Comparison of ENCODE assay signal across 1 cellular context in the genomic region with DNA sequence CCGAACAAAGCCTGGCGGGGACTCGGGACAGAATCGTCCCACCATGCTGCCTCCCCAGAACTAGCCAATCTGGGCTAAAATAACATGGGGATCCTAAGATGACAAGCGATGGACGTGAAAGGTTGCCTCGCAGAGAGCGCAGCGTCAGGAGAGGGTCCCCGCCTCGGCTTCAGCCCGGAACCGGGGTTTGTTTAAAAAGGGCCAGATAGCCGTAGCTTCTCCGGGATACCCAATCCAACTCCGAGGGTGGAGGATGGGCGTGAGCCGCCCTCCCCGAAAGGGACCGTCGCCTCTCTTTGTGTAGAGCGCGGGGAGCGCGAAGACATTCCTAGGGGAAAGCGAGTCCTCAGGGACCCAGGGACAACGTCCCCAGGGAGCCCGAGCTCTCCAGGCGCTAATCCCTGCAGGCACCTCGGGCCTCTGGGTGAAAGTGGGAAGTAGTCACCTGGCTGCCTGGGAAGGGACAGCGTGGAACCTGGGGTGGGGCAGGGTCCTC.
A peak's percentile ranks its signal among the peaks of the same experiment; 100 is the strongest.
TF ChIP-seq lines count a peak whose summit lies in the region.

No MANE protein-coding gene starts in this region.

TF ChIP-seq in WTC11, 78 proteins besides CTCF, POLR2A, EP300 and RAD21 (continued from another document):
- TF ChIP-seq ETV6 (CRISPR knock-in tag; IDR thresholded peaks at IDR 0.05) (0 out of 2 replicates have a peak, but pooled peaks have one; percentile 23), SP1 (CRISPR knock-in tag; conservative IDR thresholded peaks at IDR 0.05) (no peak), ZNF317 (CRISPR knock-in tag; IDR thresholded peaks at IDR 0.05; ENCODE audit: borderline replicate concordance, low read depth) (0 out of 2 replicates have a peak, but pooled peaks have one; percentile 9), JUN (CRISPR knock-in tag; IDR thresholded peaks at IDR 0.05) (peak; percentile 10; the same call in 1 of the 2 replicates)
- TF ChIP-seq, protein P1, sequence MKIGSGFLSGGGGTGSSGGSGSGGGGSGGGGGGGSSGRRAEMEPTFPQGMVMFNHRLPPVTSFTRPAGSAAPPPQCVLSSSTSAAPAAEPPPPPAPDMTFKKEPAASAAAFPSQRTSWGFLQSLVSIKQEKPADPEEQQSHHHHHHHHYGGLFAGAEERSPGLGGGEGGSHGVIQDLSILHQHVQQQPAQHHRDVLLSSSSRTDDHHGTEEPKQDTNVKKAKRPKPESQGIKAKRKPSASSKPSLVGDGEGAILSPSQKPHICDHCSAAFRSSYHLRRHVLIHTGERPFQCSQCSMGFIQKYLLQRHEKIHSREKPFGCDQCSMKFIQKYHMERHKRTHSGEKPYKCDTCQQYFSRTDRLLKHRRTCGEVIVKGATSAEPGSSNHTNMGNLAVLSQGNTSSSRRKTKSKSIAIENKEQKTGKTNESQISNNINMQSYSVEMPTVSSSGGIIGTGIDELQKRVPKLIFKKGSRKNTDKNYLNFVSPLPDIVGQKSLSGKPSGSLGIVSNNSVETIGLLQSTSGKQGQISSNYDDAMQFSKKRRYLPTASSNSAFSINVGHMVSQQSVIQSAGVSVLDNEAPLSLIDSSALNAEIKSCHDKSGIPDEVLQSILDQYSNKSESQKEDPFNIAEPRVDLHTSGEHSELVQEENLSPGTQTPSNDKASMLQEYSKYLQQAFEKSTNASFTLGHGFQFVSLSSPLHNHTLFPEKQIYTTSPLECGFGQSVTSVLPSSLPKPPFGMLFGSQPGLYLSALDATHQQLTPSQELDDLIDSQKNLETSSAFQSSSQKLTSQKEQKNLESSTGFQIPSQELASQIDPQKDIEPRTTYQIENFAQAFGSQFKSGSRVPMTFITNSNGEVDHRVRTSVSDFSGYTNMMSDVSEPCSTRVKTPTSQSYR (CRISPR knock-in tag; IDR thresholded peaks at IDR 0.05): 0 out of 2 replicates have a peak, but pooled peaks have one; percentile 0
- TF ChIP-seq, protein P2, sequence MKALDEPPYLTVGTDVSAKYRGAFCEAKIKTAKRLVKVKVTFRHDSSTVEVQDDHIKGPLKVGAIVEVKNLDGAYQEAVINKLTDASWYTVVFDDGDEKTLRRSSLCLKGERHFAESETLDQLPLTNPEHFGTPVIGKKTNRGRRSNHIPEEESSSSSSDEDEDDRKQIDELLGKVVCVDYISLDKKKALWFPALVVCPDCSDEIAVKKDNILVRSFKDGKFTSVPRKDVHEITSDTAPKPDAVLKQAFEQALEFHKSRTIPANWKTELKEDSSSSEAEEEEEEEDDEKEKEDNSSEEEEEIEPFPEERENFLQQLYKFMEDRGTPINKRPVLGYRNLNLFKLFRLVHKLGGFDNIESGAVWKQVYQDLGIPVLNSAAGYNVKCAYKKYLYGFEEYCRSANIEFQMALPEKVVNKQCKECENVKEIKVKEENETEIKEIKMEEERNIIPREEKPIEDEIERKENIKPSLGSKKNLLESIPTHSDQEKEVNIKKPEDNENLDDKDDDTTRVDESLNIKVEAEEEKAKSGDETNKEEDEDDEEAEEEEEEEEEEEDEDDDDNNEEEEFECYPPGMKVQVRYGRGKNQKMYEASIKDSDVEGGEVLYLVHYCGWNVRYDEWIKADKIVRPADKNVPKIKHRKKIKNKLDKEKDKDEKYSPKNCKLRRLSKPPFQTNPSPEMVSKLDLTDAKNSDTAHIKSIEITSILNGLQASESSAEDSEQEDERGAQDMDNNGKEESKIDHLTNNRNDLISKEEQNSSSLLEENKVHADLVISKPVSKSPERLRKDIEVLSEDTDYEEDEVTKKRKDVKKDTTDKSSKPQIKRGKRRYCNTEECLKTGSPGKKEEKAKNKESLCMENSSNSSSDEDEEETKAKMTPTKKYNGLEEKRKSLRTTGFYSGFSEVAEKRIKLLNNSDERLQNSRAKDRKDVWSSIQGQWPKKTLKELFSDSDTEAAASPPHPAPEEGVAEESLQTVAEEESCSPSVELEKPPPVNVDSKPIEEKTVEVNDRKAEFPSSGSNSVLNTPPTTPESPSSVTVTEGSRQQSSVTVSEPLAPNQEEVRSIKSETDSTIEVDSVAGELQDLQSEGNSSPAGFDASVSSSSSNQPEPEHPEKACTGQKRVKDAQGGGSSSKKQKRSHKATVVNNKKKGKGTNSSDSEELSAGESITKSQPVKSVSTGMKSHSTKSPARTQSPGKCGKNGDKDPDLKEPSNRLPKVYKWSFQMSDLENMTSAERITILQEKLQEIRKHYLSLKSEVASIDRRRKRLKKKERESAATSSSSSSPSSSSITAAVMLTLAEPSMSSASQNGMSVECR (CRISPR knock-in tag; IDR thresholded peaks at IDR 0.05; ENCODE audit: borderline replicate concordance): no peak
- TF ChIP-seq, protein P3, sequence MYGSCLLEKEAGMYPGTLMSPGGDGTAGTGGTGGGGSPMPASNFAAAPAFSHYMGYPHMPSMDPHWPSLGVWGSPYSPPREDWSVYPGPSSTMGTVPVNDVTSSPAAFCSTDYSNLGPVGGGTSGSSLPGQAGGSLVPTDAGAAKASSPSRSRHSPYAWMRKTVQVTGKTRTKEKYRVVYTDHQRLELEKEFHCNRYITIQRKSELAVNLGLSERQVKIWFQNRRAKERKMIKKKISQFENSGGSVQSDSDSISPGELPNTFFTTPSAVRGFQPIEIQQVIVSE (CRISPR knock-in tag; IDR thresholded peaks at IDR 0.05; ENCODE audit: borderline replicate concordance): no peak
- TF ChIP-seq, protein P4, sequence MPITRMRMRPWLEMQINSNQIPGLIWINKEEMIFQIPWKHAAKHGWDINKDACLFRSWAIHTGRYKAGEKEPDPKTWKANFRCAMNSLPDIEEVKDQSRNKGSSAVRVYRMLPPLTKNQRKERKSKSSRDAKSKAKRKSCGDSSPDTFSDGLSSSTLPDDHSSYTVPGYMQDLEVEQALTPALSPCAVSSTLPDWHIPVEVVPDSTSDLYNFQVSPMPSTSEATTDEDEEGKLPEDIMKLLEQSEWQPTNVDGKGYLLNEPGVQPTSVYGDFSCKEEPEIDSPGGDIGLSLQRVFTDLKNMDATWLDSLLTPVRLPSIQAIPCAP (CRISPR knock-in tag; IDR thresholded peaks at IDR 0.05): 0 out of 2 replicates have a peak, but pooled peaks have one; percentile 45
